ENCODE assay signal across 8 cellular contexts in genomic region chr2:178195390-178196166, GRCh38. TPM values are rescaled to one million over a fixed set of nuclear protein-coding genes. Genes with fewer than 3 reads are reported as not detected.
DNase-seq lines count a peak whose midpoint lies in the region; ATAC-seq and TF ChIP-seq lines count a peak whose summit lies in the region.

No MANE protein-coding gene starts in this region.

- H3K27me3 Mint-ChIP-seq in activated T-cell treated with anti-CD3 and anti-CD28 coated beads, Interleukin-2, amount 50 U/mL, for 4 hours (ENCODE audit: low read depth), result peaks cover 55% of the 10 kb centered on the region
- H3K27me3 Mint-ChIP-seq in activated naive CD8-positive, alpha-beta T cell, result peaks cover 37% of the 10 kb centered on the region

- intact Hi-C loops in tibial artery (cut with DNase I; ENCODE audit: low total_unique reads), result loop anchor here (10.0 kb wide), 1 partner anchor 79 kb away; no protein-coding TSS in a partner anchor

- no peaks in the 10 kb centered on the region for H3K36me3 Mint-ChIP-seq in activated T-cell treated with anti-CD3 and anti-CD28 coated beads, Interleukin-2, amount 50 U/mL, for 4 hours (ENCODE audit: insufficient read depth)
- H3K36me3 Mint-ChIP-seq in activated naive CD8-positive, alpha-beta T cell, result no peaks in the 10 kb centered on the region

- H3K9me3 Mint-ChIP-seq in activated T-cell treated with anti-CD3 and anti-CD28 coated beads, Interleukin-2, amount 50 U/mL, for 4 hours, result no peaks in the 10 kb centered on the region
- no peaks in the 10 kb centered on the region for H3K9me3 Mint-ChIP-seq in activated naive CD8-positive, alpha-beta T cell (ENCODE audit: low read depth)

- H3K4me1 ChIP-seq in tibial artery, result peaks cover 0 to 12% (median 1%) of the 10 kb centered on the region in 4 donors

- H3K27ac ChIP-seq in tibial artery, result peak overlapping the region; percentile 95 to 97

- no peak for DNase-seq in activated T-cell treated with anti-CD3 and anti-CD28 coated beads, Interleukin-2, amount 50 U/mL, for 4 hours
- DNase-seq in activated T-cell treated with anti-CD3 and anti-CD28 coated beads, Interleukin-2, amount 50 U/mL, for 1 hour, result no peak
- DNase-seq in kidney epithelial cell (ENCODE audit: low read depth) (no peak), tibial artery (no peak), cortex of kidney (lab: John Stamatoyannopoulos, UW) (no peak)

- no peak overlapping the region for H3K27ac Mint-ChIP-seq in activated naive CD8-positive, alpha-beta T cell

- no peak for TF ChIP-seq CTCF in kidney epithelial cell (IDR thresholded peaks at IDR 0.05; ENCODE audit: insufficient read depth, low read length, poor library complexity, severe bottlenecking)
- no peak for TF ChIP-seq CTCF in tibial artery (IDR thresholded peaks at IDR 0.05)

- no peaks in the 10 kb centered on the region for H3K27me3 ChIP-seq in kidney epithelial cell (ENCODE audit: control insufficient read depth, insufficient read depth, low read length)
- H3K27me3 ChIP-seq in tibial artery, result no peaks in the 10 kb centered on the region

- peak overlapping the region; percentile 64 for H3K4me3 Mint-ChIP-seq in activated T-cell treated with anti-CD3 and anti-CD28 coated beads, Interleukin-2, amount 50 U/mL, for 4 hours
- peak overlapping the region; percentile 77 for H3K4me3 Mint-ChIP-seq in activated naive CD8-positive, alpha-beta T cell

- no peaks in the 10 kb centered on the region for H3K9me3 ChIP-seq in tibial artery

- no peaks in the 10 kb centered on the region for H3K36me3 ChIP-seq in kidney epithelial cell (ENCODE audit: control insufficient read depth, insufficient read depth, low read length)
- H3K36me3 ChIP-seq in tibial artery, result no peaks in the 10 kb centered on the region

- no peak for ATAC-seq in activated T-cell treated with anti-CD3 and anti-CD28 coated beads, Interleukin-2, amount 50 U/mL, for 4 hours
- no peak for ATAC-seq in HG03045 (IDR thresholded peaks at IDR 0.05; ENCODE audit: unreplicated experiment)
- ATAC-seq in GM21526 (IDR thresholded peaks at IDR 0.05; ENCODE audit: low FRiP score, unreplicated experiment), result no peak

- peaks cover 8% of the 10 kb centered on the region for H3K4me1 Mint-ChIP-seq in activated T-cell treated with anti-CD3 and anti-CD28 coated beads, Interleukin-2, amount 50 U/mL, for 4 hours (ENCODE audit: low read depth)
- H3K4me1 Mint-ChIP-seq in activated naive CD8-positive, alpha-beta T cell (ENCODE audit: low read depth), result peaks cover 11% of the 10 kb centered on the region

- H3K4me3 ChIP-seq in kidney epithelial cell (ENCODE audit: low read depth, low read length) (peak overlapping the region; percentile 89), tibial artery (peak overlapping the region; percentile 87 to 96)

RNA-seq across cellular contexts. Expression of gene OSBPL6, which starts 1.3 kb away (rescaled TPM):
- total RNA-seq in activated T-cell treated with anti-CD3 and anti-CD28 coated beads, Interleukin-2, amount 50 U/mL, for 4 hours, result under 1 TPM; 0.28 to 0.53 (median 0.30) TPM
- 3.6 and 3.8 TPM in 2 replicates for total RNA-seq in kidney epithelial cell
